ENCODE assay signal across 20 cellular contexts in the genomic region with DNA sequence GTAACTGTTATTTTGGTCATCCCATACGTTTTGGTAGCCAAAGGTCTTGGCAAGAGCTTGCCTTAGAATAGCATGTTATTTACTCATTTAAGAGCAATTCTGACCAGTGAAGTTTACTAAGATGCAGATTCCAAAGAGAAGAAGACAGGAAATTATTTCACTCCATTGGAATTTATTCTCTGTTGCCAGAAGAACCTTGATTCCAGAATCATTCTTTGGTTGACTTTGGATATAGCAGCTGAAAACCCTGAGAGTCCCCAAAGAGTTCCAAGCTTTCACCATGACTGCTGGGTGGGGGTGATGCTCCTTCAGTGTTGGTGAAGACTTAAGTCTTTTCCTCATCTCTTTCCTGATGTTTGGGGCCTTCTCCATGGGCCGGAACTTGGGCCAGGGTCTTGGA.
DNase-seq lines count a peak whose midpoint lies in the region; TF ChIP-seq lines count a peak whose summit lies in the region.
"Had no signal": no experiment of that assay in that cellular context is flagged by ENCODE, and none has a peak within 500 bp of the region (broad histone marks: within the 10 kb centered on the region; RNA-seq: fewer than 3 reads in every experiment).

No MANE protein-coding gene starts in this region.

- no peak overlapping the region for H3K27ac Mint-ChIP-seq in CD4-positive, alpha-beta memory T cell
- H3K27ac Mint-ChIP-seq: activated CD8-positive, alpha-beta memory T cell treated with anti-CD3 and anti-CD28 coated beads, Interleukin-2, amount 10 ng/mL, durations not matched to agents 7 days and 5 days; CD4-positive, alpha-beta T cell; nephron progenitor cell had no signal

- H3K4me3 Mint-ChIP-seq in CD4-positive, alpha-beta memory T cell: no peak overlapping the region
- H3K4me3 Mint-ChIP-seq: activated CD8-positive, alpha-beta memory T cell treated with anti-CD3 and anti-CD28 coated beads, Interleukin-2, amount 10 ng/mL, durations not matched to agents 7 days and 5 days; CD4-positive, alpha-beta T cell; nephron progenitor cell had no signal

- no peaks in the 10 kb centered on the region for H3K36me3 ChIP-seq in CD4-positive, alpha-beta memory T cell (ENCODE audit: insufficient read depth, low read length)
- no peaks in the 10 kb centered on the region for H3K36me3 ChIP-seq in esophagus squamous epithelium
- H3K36me3 ChIP-seq: ascending aorta, prostate gland, upper lobe of right lung had no signal

- CTCF ChIA-PET in CD4-positive, alpha-beta memory T cell (lab: Charles Lee; ENCODE audit: partially characterized antibody): interaction anchor here (1.0 kb wide), 1 partner anchor 8 kb away, joined by 3 read pairs; no protein-coding TSS in a partner anchor

- H3K27me3 ChIP-seq in CD4-positive, alpha-beta memory T cell (ENCODE audit: insufficient read depth, low read length): peaks cover 8% of the 10 kb centered on the region
- peaks cover 0 to 8% (median 0%) of the 10 kb centered on the region in 4 donors for H3K27me3 ChIP-seq in esophagus squamous epithelium
- H3K27me3 ChIP-seq: ascending aorta had no signal

- H3K4me1 ChIP-seq in CD4-positive, alpha-beta memory T cell (ENCODE audit: insufficient read depth, low read length): no peaks in the 10 kb centered on the region
- peaks cover 0 to 55% (median 4%) of the 10 kb centered on the region in 3 donors for H3K4me1 ChIP-seq in esophagus squamous epithelium
- H3K4me1 ChIP-seq: ascending aorta, prostate gland had no signal

- no peak for TF ChIP-seq POLR2A in esophagus squamous epithelium (IDR thresholded peaks at IDR 0.05)

- POLR2A ChIA-PET in CD4-positive, alpha-beta memory T cell (lab: Charles Lee; ENCODE audit: partially characterized antibody): no interaction called here

- intact Hi-C loops in CD4-positive, alpha-beta memory T cell (cut with micrococcal nuclease): no loop called here
- intact Hi-C loops in esophagus squamous epithelium (cut with DNase I): no loop called here

- 62 to 74% methylated on average over 2 of the region's 2 CpGs for WGBS in esophagus squamous epithelium, 2 donors

- H3K9me3 ChIP-seq in CD4-positive, alpha-beta memory T cell (ENCODE audit: control insufficient read depth in 1 of 2, low read length in 2 of 2): no peaks in the 10 kb centered on the region
- H3K9me3 ChIP-seq in esophagus squamous epithelium: no peaks in the 10 kb centered on the region
- H3K9me3 ChIP-seq: ascending aorta, prostate gland, upper lobe of right lung had no signal

- no peak overlapping the region for H3K4me3 ChIP-seq in cardiac fibroblast (replicated peaks in 1 of 2; ENCODE audit: low read depth in 2 of 2, low read length in 2 of 2)
- no peak overlapping the region for H3K4me3 ChIP-seq in CD4-positive, alpha-beta memory T cell (ENCODE audit: low read length in 2 of 2)
- no peak overlapping the region for H3K4me3 ChIP-seq in esophagus squamous epithelium
- H3K4me3 ChIP-seq: ascending aorta, prostate gland, upper lobe of right lung had no signal

- H3K4me1 Mint-ChIP-seq in CD4-positive, alpha-beta memory T cell: no peaks in the 10 kb centered on the region

- DNase-seq in A172 (ENCODE audit: low spot score): peak; percentile 25
- peak; percentile 40 for DNase-seq in HS-27A (ENCODE audit: low read depth)
- peak; percentile 22 to 69 for DNase-seq in cardiac fibroblast (ENCODE audit: low read depth in 2 of 2)
- DNase-seq in kidney glomerular epithelial cell (lab: John Stamatoyannopoulos, UW): peak; percentile 33
- no peak for DNase-seq in SKM-1 treated with dmso at 0.1 percent for 144 hours (lab: John Stamatoyannopoulos, UW; ENCODE audit: unreplicated experiment)
- DNase-seq in GF-D8 (lab: John Stamatoyannopoulos, UW): no peak
- DNase-seq in CD4-positive, alpha-beta memory T cell: no peak
- DNase-seq in esophagus squamous epithelium (lab: John Stamatoyannopoulos, UW): no peak
- DNase-seq: activated CD8-positive, alpha-beta memory T cell treated with anti-CD3 and anti-CD28 coated beads, Interleukin-2, amount 10 ng/mL, durations not matched to agents 7 days and 5 days; activated gamma-delta T cell; CD4-positive, alpha-beta T cell; DMS79; glutamatergic neuron; NCI-H187 treated with DMSO at 0.1 percent for 48 hours; NCI-H446; nephron progenitor cell; stimulated activated naive CD8-positive, alpha-beta T cell treated with anti-CD3 and anti-CD28 coated beads, Interleukin-15, Interleukin-2, amounts not matched to agents 100 U/mL and 50 U/mL, for 24 hours; upper lobe of right lung had no signal

- peaks cover 19 to 42% of the 10 kb centered on the region in 2 donors for H3K27me3 Mint-ChIP-seq in CD4-positive, alpha-beta memory T cell

- no peaks in the 10 kb centered on the region for H3K9me3 Mint-ChIP-seq in CD4-positive, alpha-beta memory T cell
- H3K9me3 Mint-ChIP-seq: CD4-positive, alpha-beta T cell; nephron progenitor cell had no signal

- no peaks in the 10 kb centered on the region for H3K36me3 Mint-ChIP-seq in CD4-positive, alpha-beta memory T cell
- H3K36me3 Mint-ChIP-seq: activated CD8-positive, alpha-beta memory T cell treated with anti-CD3 and anti-CD28 coated beads, Interleukin-2, amount 10 ng/mL, durations not matched to agents 7 days and 5 days had no signal

- no peak for TF ChIP-seq CTCF in cardiac fibroblast (IDR thresholded peaks at IDR 0.05; ENCODE audit: low read depth, low read length)
- TF ChIP-seq CTCF in esophagus squamous epithelium (IDR thresholded peaks at IDR 0.05): no peak

- no peak overlapping the region for H3K27ac ChIP-seq in CD4-positive, alpha-beta memory T cell (ENCODE audit: low read depth, low read length)
- peak overlapping the region in 2 of 4 donors; percentile 33 to 64 for H3K27ac ChIP-seq in esophagus squamous epithelium
- H3K27ac ChIP-seq: ascending aorta, prostate gland, upper lobe of right lung had no signal

Comparison
In these comparisons a context has a peak if more than half of its experiments do, and no peak if none do; other contexts are left out.
1. DNase-seq: peak in A172 (single experiment), HS-27A (single experiment), cardiac fibroblast (2 of 2) and kidney glomerular epithelial cell (single experiment); none in SKM-1 treated with dmso at 0.1 percent for 144 hours (single experiment), GF-D8 (single experiment), CD4-positive, alpha-beta memory T cell (0 of 5) and esophagus squamous epithelium (single experiment).